ENCODE assay signal across 9 cellular contexts in genomic region chr6:35590622-35591066, GRCh38.
A peak's percentile ranks its signal among the peaks of the same experiment; 100 is the strongest.
DNase-seq lines count a peak whose midpoint lies in the region; ATAC-seq lines count a peak whose summit lies in the region.
"Had no signal": no experiment of that assay in that cellular context is flagged by ENCODE, and none has a peak within 500 bp of the region (broad histone marks: within the 10 kb centered on the region; RNA-seq: fewer than 3 reads in every experiment).

No MANE protein-coding gene starts in this region.

- H3K79me2 ChIP-seq in ACC112 (ENCODE audit: control insufficient read depth, insufficient read depth, low read length, unreplicated experiment), result peaks cover 40% of the 10 kb centered on the region

- ATAC-seq in left ventricle myocardium superior, result peak; percentile 90
- no peak for ATAC-seq in stimulated activated memory B cell treated with anti-CD40 and anti-IgM and Interleukin-4, amounts not matched to agents 10 μg/mL and 1 μg/mL and 100 μg/mL, for 72 hours

- H3K36me3 ChIP-seq in ACC112 (ENCODE audit: insufficient read depth, low read length), result peaks cover 41% of the 10 kb centered on the region

- H3K27me3 ChIP-seq in ACC112 (ENCODE audit: insufficient read depth, low read length), result no peaks in the 10 kb centered on the region

- no peak overlapping the region for H2AFZ ChIP-seq in ACC112 (ENCODE audit: low read length, unreplicated experiment)

- no peaks in the 10 kb centered on the region for H3K27me3 Mint-ChIP-seq in stimulated activated memory B cell treated with anti-CD40 and anti-IgM and Interleukin-4, amounts not matched to agents 10 μg/mL and 1 μg/mL and 100 μg/mL, for 72 hours

- no peak overlapping the region for H3K4me3 ChIP-seq in ACC112 (ENCODE audit: low read depth, low read length)

- H3K36me3 Mint-ChIP-seq in stimulated activated memory B cell treated with anti-CD40 and anti-IgM and Interleukin-4, amounts not matched to agents 10 μg/mL and 1 μg/mL and 100 μg/mL, for 72 hours, result peaks cover 3% of the 10 kb centered on the region

- intact Hi-C loops in left ventricle myocardium superior (cut with micrococcal nuclease) (no loop called here), posterior cingulate gyrus (cut with DNase I) (no loop called here)

- DNase-seq in amniotic epithelial cell (ENCODE audit: low read depth), result peak; percentile 54
- DNase-seq in left ventricle myocardium superior, result peak; percentile 79
- DNase-seq in posterior cingulate gyrus, result peak in 6 of 10 donors; percentile 25 to 84 (median 53)
- DNase-seq in SW 1271 (lab: John Stamatoyannopoulos, UW), result no peak
- no peak for DNase-seq in H4 (ENCODE audit: low spot score)
- DNase-seq in NCI-H187 (lab: John Stamatoyannopoulos, UW), result no peak
- DNase-seq: glutamatergic neuron had no signal

- H3K27ac ChIP-seq in ACC112 (ENCODE audit: low read depth, low read length), result peak overlapping the region; percentile 58

- H3K4me3 Mint-ChIP-seq in stimulated activated memory B cell treated with anti-CD40 and anti-IgM and Interleukin-4, amounts not matched to agents 10 μg/mL and 1 μg/mL and 100 μg/mL, for 72 hours, result no peak overlapping the region

- no peak overlapping the region for H3K27ac Mint-ChIP-seq in stimulated activated memory B cell treated with anti-CD40 and anti-IgM and Interleukin-4, amounts not matched to agents 10 μg/mL and 1 μg/mL and 100 μg/mL, for 72 hours

- H3K4me1 Mint-ChIP-seq in stimulated activated memory B cell treated with anti-CD40 and anti-IgM and Interleukin-4, amounts not matched to agents 10 μg/mL and 1 μg/mL and 100 μg/mL, for 72 hours, result peaks cover 8% of the 10 kb centered on the region

- no peaks in the 10 kb centered on the region for H3K9me3 Mint-ChIP-seq in stimulated activated memory B cell treated with anti-CD40 and anti-IgM and Interleukin-4, amounts not matched to agents 10 μg/mL and 1 μg/mL and 100 μg/mL, for 72 hours

- H3K4me1 ChIP-seq in ACC112 (ENCODE audit: control insufficient read depth, insufficient read depth, low read length, unreplicated experiment), result peaks cover 64% of the 10 kb centered on the region

Comparison
In these comparisons a context has a peak if more than half of its experiments do, and no peak if none do; other contexts are left out.
1. DNase-seq: peak in amniotic epithelial cell (single experiment), left ventricle myocardium superior (single experiment) and posterior cingulate gyrus (6 of 10); none in SW 1271 (0 of 2), H4 (single experiment) and NCI-H187 (0 of 2).